Comparison of ENCODE assay signal across 23 cellular contexts in genomic region chr20:46305973-46306360, GRCh38. TPM values are rescaled to one million over a fixed set of nuclear protein-coding genes. Genes with fewer than 3 reads are reported as not detected.
"Had no signal": no experiment of that assay in that cellular context is flagged by ENCODE, and none has a peak within 500 bp of the region (broad histone marks: within the 10 kb centered on the region; RNA-seq: fewer than 3 reads in every experiment).

No MANE protein-coding gene starts in this region.

- ATAC-seq: left lobe of liver; naive thymus-derived CD4-positive, alpha-beta T cell had no signal

- H3K27ac ChIP-seq: sigmoid colon, skin epidermis, thoracic aorta, transverse colon had no signal

- DNase-seq: central memory CD4-positive, alpha-beta T cell; cortex of kidney; dorsolateral prefrontal cortex; effector CD8-positive, alpha-beta T cell; hippocampal formation; kidney glomerular epithelial cell; mesendoderm; naive thymus-derived CD4-positive, alpha-beta T cell; occipital lobe; sigmoid colon; stimulated activated CD4-positive, alpha-beta T cell treated with anti-CD3 and anti-CD28 coated beads, Interleukin-2, amount 100 ng/mL, for 24 hours; stimulated activated CD4-positive, alpha-beta T cell treated with anti-CD3 and anti-CD28 coated beads, Interleukin-4, amount 100 ng/mL, for 4 hours; stimulated activated naive CD4-positive, alpha-beta T cell; transverse colon had no signal

- H3K27ac Mint-ChIP-seq: naive thymus-derived CD4-positive, alpha-beta T cell had no signal

- H3K9me3 ChIP-seq: heart left ventricle, sigmoid colon, stomach, thoracic aorta, transverse colon had no signal

- H3K4me3 ChIP-seq: heart left ventricle, lung, sigmoid colon, stomach, thoracic aorta, transverse colon had no signal

- H3K36me3 ChIP-seq: heart left ventricle, sigmoid colon, stomach, thoracic aorta, transverse colon had no signal

RNA-seq across cellular contexts. Expression of gene CDH22, which starts 2.3 kb away (rescaled TPM):
- total RNA-seq: fibroblast of lung; mononuclear cell; naive thymus-derived CD4-positive, alpha-beta T cell; pulmonary artery endothelial cell; thoracic aorta; transverse colon had no signal
- polyA plus RNA-seq: fibroblast of lung; naive thymus-derived CD4-positive, alpha-beta T cell had no signal
